In genomic region chr14:64741961-64742360, GRCh38 we compare ENCODE assay signal across 23 cellular contexts.
"Had no signal": no experiment of that assay in that cellular context is flagged by ENCODE, and none has a peak within 500 bp of the region (broad histone marks: within the 10 kb centered on the region; RNA-seq: fewer than 3 reads in every experiment).

No MANE protein-coding gene starts in this region.

- H3K27ac ChIP-seq: gastrocnemius medialis, prostate gland, right atrium auricular region, thoracic aorta, transverse colon, upper lobe of right lung, vagina had no signal

- H3K9me3 ChIP-seq: gastrocnemius medialis, mucosa of descending colon, prostate gland, right atrium auricular region, thoracic aorta, transverse colon, upper lobe of right lung, vagina had no signal

- H3K27me3 ChIP-seq: gastrocnemius medialis, right atrium auricular region, transverse colon, upper lobe of right lung, vagina had no signal

- DNase-seq: cortex of kidney; foreskin fibroblast; gastrocnemius medialis; head of caudate nucleus; mesenchymal stem cell; mucosa of descending colon; naive B cell; nephron progenitor cell; nucleus accumbens; stimulated activated CD4-positive, alpha-beta T cell treated with anti-CD3 and anti-CD28 coated beads, Interleukin-12 subunit alpha, Interleukin-12 subunit beta, amount 100 ng/mL, for 4 hours; stimulated activated CD4-positive, alpha-beta T cell treated with anti-CD3 and anti-CD28 coated beads, Interleukin-1b, Interleukin-23, amount 100 ng/mL, for 48 hours; stimulated activated CD4-positive, alpha-beta T cell treated with anti-CD3 and anti-CD28 coated beads, Interleukin-4, amount 100 ng/mL, for 1 hour; stimulated activated CD8-positive, alpha-beta memory T cell treated with anti-CD3 and anti-CD28 coated beads, Interleukin-4, amount 100 ng/mL, for 48 hours; stimulated activated naive CD8-positive, alpha-beta T cell treated with anti-CD3 and anti-CD28 coated beads, Interleukin-15, Interleukin-2, amounts not matched to agents 100 U/mL and 50 U/mL, for 24 hours; transverse colon; upper lobe of right lung had no signal

- H3K4me1 ChIP-seq: prostate gland had no signal

- H3K4me3 ChIP-seq: gastrocnemius medialis, lung, mucosa of descending colon, prostate gland, right atrium auricular region, smooth muscle cell, thoracic aorta, transverse colon, upper lobe of right lung, vagina had no signal

- FAIRE-seq: keratinocyte had no signal

- H3K36me3 ChIP-seq: gastrocnemius medialis had no signal
